ENCODE assay signal across 1 cellular context in the genomic region with DNA sequence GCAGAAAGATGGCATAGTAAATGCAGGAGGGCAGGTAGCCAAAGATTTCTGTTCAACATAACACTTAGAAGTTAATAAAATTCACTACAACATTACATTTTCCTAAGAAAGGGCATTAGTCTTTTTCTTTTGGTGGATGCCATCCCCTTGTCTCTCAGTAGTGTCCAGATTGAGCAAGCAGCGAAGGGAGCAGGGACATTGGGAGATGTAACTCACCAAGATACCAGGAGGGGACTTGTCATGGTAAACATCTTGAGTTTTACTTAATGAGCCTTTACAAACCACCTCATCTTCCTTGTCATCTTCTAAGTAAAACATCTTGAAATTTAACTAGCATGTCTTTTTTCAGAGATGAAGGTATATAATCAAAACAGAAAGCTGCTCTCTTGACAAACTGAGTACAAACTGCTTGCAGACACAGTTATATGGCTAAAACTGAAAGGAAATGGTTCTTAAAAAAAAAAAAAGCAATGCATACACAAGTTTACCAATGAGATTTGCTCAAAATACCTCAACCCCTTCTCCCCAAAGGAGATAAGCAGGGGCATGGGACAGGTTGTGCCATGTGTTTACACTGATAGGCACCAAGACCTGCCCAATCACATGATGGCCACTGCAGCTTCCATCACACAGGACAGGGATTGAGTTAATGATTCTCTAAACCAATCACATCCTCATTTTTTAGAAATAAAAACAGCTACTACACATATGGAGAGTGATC.
TF ChIP-seq lines count a peak whose summit lies in the region.

No MANE protein-coding gene starts in this region.

TF ChIP-seq in GM23338, 12 proteins besides CTCF, POLR2A, EP300 and RAD21 (continued from another document):
- TF ChIP-seq ZNF331 (CRISPR knock-in tag; IDR thresholded peaks at IDR 0.05; ENCODE audit: low read depth) (no peak), ZNF114 (CRISPR knock-in tag; IDR thresholded peaks at IDR 0.05) (no peak), JUNB (IDR thresholded peaks at IDR 0.05; ENCODE audit: unreplicated experiment) (no peak), CREB1 (CRISPR knock-in tag; IDR thresholded peaks at IDR 0.05; ENCODE audit: low read depth) (no peak)
- TF ChIP-seq, protein P1, sequence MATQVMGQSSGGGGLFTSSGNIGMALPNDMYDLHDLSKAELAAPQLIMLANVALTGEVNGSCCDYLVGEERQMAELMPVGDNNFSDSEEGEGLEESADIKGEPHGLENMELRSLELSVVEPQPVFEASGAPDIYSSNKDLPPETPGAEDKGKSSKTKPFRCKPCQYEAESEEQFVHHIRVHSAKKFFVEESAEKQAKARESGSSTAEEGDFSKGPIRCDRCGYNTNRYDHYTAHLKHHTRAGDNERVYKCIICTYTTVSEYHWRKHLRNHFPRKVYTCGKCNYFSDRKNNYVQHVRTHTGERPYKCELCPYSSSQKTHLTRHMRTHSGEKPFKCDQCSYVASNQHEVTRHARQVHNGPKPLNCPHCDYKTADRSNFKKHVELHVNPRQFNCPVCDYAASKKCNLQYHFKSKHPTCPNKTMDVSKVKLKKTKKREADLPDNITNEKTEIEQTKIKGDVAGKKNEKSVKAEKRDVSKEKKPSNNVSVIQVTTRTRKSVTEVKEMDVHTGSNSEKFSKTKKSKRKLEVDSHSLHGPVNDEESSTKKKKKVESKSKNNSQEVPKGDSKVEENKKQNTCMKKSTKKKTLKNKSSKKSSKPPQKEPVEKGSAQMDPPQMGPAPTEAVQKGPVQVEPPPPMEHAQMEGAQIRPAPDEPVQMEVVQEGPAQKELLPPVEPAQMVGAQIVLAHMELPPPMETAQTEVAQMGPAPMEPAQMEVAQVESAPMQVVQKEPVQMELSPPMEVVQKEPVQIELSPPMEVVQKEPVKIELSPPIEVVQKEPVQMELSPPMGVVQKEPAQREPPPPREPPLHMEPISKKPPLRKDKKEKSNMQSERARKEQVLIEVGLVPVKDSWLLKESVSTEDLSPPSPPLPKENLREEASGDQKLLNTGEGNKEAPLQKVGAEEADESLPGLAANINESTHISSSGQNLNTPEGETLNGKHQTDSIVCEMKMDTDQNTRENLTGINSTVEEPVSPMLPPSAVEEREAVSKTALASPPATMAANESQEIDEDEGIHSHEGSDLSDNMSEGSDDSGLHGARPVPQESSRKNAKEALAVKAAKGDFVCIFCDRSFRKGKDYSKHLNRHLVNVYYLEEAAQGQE (IDR thresholded peaks at IDR 0.05; ENCODE audit: unreplicated experiment) = no peak
TF ChIP-seq in GM23338: peak in this region for 0.
